ENCODE assay signal across 10 cellular contexts in the genomic region with DNA sequence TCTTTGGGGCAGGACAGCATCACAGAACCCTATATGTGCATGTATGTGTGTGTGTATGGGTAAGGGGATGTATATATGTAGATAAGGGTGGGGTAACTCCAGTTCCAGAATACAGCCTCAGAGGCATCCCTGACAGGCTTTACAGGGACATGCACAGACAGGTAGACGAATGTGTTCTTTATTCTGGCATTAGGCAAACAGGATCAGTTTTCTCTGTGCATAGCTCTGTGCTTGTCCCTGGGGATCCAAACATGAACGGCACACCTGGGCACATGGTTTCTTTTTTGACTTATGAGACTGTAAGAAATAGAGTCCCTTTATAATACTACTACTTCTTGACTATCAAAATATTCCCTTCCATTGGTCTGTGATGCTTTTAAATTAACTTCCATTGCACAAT.
DNase-seq lines count a peak whose midpoint lies in the region; ATAC-seq and TF ChIP-seq lines count a peak whose summit lies in the region.
"Had no signal": no experiment of that assay in that cellular context is flagged by ENCODE, and none has a peak within 500 bp of the region (broad histone marks: within the 10 kb centered on the region; RNA-seq: fewer than 3 reads in every experiment).

No MANE protein-coding gene starts in this region.

- no peak for TF ChIP-seq CTCF in brain microvascular endothelial cell (IDR thresholded peaks at IDR 0.05; ENCODE audit: low read depth, low read length, missing control alignments)
- TF ChIP-seq CTCF in lower leg skin (IDR thresholded peaks at IDR 0.05), result no peak

- H3K36me3 ChIP-seq in brain microvascular endothelial cell (replicated peaks), result no peaks in the 10 kb centered on the region

- ATAC-seq in stimulated activated memory B cell treated with anti-CD40 and anti-IgM and Interleukin-4, amounts not matched to agents 10 μg/mL and 1 μg/mL and 100 μg/mL, for 72 hours, result no peak
- ATAC-seq: activated naive CD8-positive, alpha-beta T cell treated with anti-CD3 and anti-CD28 coated beads, Interleukin-2, amount 50 U/mL, for 24 hours had no signal

- no peak overlapping the region for H3K4me3 Mint-ChIP-seq in stimulated activated memory B cell treated with anti-CD40 and anti-IgM and Interleukin-4, amounts not matched to agents 10 μg/mL and 1 μg/mL and 100 μg/mL, for 72 hours
- H3K4me3 Mint-ChIP-seq: activated naive CD8-positive, alpha-beta T cell treated with anti-CD3 and anti-CD28 coated beads, Interleukin-2, amount 50 U/mL, for 24 hours had no signal

- no peaks in the 10 kb centered on the region for H3K27me3 ChIP-seq in brain microvascular endothelial cell (replicated peaks)

- 50% methylated on average over 2 of the region's 2 CpGs for WGBS in lower leg skin, 2 donors

- H3K4me1 Mint-ChIP-seq in stimulated activated memory B cell treated with anti-CD40 and anti-IgM and Interleukin-4, amounts not matched to agents 10 μg/mL and 1 μg/mL and 100 μg/mL, for 72 hours, result peaks cover 61% of the 10 kb centered on the region

- H3K9me3 Mint-ChIP-seq in stimulated activated memory B cell treated with anti-CD40 and anti-IgM and Interleukin-4, amounts not matched to agents 10 μg/mL and 1 μg/mL and 100 μg/mL, for 72 hours, result no peaks in the 10 kb centered on the region
- H3K9me3 Mint-ChIP-seq: activated naive CD8-positive, alpha-beta T cell treated with anti-CD3 and anti-CD28 coated beads, Interleukin-2, amount 50 U/mL, for 24 hours had no signal

- DNase-seq in NCI-H1694 treated with DMSO at 0.1 percent for 48 hours (lab: John Stamatoyannopoulos, UW) (peak; percentile 23), NCI-H1694 (lab: John Stamatoyannopoulos, UW) (no peak), NCI-H345 treated with DMSO at 0.1 percent for 48 hours (lab: John Stamatoyannopoulos, UW; ENCODE audit: unreplicated experiment) (peak; percentile 72), brain microvascular endothelial cell (no peak), HuH-7 (ENCODE audit: low spot score) (no peak), H4 (ENCODE audit: low spot score) (no peak), lower leg skin (ENCODE audit: low spot score in 2 of 2) (no peak)
- DNase-seq: activated naive CD8-positive, alpha-beta T cell treated with anti-CD3 and anti-CD28 coated beads, Interleukin-2, amount 50 U/mL, for 24 hours; mesendoderm had no signal

- no peaks in the 10 kb centered on the region for H3K36me3 Mint-ChIP-seq in stimulated activated memory B cell treated with anti-CD40 and anti-IgM and Interleukin-4, amounts not matched to agents 10 μg/mL and 1 μg/mL and 100 μg/mL, for 72 hours

- peak overlapping the region; percentile 91 for H3K27ac ChIP-seq in brain microvascular endothelial cell

- intact Hi-C loops in lower leg skin (cut with DNase I; ENCODE audit: low total_unique reads), result loop anchor here (5.0 kb wide), 1 partner anchor 111 kb away; no protein-coding TSS in a partner anchor

- no peak overlapping the region for H3K4me3 ChIP-seq in brain microvascular endothelial cell (ENCODE audit: low read depth, low read length)
- H3K4me3 ChIP-seq in lower leg skin (ENCODE audit: low read depth, poor library complexity, severe bottlenecking), result no peak overlapping the region

- no peaks in the 10 kb centered on the region for H3K27me3 Mint-ChIP-seq in stimulated activated memory B cell treated with anti-CD40 and anti-IgM and Interleukin-4, amounts not matched to agents 10 μg/mL and 1 μg/mL and 100 μg/mL, for 72 hours

- peak overlapping the region; percentile 2 for H3K27ac Mint-ChIP-seq in stimulated activated memory B cell treated with anti-CD40 and anti-IgM and Interleukin-4, amounts not matched to agents 10 μg/mL and 1 μg/mL and 100 μg/mL, for 72 hours
- H3K27ac Mint-ChIP-seq: activated naive CD8-positive, alpha-beta T cell treated with anti-CD3 and anti-CD28 coated beads, Interleukin-2, amount 50 U/mL, for 24 hours had no signal

- TF ChIP-seq POLR2A in lower leg skin (IDR thresholded peaks at IDR 0.05), result no peak

- in situ Hi-C loops in brain microvascular endothelial cell (cut with HindIII; ENCODE audit: low pct_ligation_motif_present, low sequenced_read_pairs), result no loop called here

Comparison
In these comparisons a context has a peak if more than half of its experiments do, and no peak if none do; other contexts are left out.
1. DNase-seq: peak in NCI-H1694 treated with DMSO at 0.1 percent for 48 hours (single experiment) and NCI-H345 treated with DMSO at 0.1 percent for 48 hours (single experiment); none in NCI-H1694 (single experiment), brain microvascular endothelial cell (single experiment), HuH-7 (single experiment), H4 (single experiment) and lower leg skin (0 of 2).